9 cellular contexts compared by ENCODE assay signal in the genomic region with DNA sequence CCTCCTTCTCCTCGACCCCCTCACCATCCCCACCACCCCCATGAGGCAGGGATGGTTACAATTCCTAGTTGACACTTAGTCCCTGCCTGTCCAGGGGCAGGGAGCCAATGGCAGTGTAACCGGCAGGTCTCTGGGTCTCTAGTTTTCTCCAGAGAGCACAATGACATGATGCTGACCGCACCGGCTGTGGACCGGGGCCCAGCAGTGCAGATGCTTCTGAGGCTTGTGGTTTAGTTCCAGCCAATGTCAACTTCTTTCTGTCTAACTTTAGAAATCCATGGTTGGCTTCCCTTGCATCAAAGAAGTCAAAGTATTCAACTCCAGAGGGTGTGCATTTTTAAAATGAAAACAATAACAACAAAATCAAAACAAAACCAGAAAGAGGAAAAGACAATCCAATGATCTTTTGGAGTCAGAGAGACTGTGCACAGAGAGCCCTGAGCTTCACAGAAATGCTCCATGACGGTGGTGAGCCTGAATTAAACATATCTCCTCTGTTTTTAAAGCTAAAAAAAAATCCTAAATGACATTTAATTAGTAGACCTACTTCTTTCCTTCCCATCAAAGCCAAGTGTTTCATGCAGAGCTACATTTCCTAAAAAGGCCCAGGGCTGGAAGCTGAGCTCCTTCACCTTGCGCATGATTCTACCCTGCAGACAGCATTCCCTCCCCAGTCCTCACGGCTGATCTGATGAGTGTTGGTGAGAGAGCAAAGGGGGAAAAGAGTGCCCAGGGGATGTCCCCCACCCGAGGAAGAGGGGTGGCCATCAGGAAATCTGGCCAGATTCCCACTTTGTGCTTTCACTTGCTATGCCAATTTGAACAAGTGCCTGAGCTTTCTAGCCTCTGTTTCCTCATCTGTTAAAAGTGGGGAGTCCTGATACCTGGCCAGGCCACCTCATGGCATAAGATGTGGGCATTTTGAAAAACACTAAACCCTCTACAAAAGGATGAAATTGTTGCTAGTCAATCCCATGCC.
DNase-seq lines count a peak whose midpoint lies in the region; ATAC-seq and TF ChIP-seq lines count a peak whose summit lies in the region.
"Had no signal": no experiment of that assay in that cellular context is flagged by ENCODE, and none has a peak within 500 bp of the region (broad histone marks: within the 10 kb centered on the region; RNA-seq: fewer than 3 reads in every experiment).

No MANE protein-coding gene starts in this region.

- TF ChIP-seq CTCF in AG09319 (IDR thresholded peaks at IDR 0.05; ENCODE audit: low read depth, low read length), result no peak
- TF ChIP-seq CTCF in HFFc6 (IDR thresholded peaks at IDR 0.05), result no peak
- TF ChIP-seq CTCF in left lung (IDR thresholded peaks at IDR 0.05), result no peak

- H3K4me3 Mint-ChIP-seq in HFFc6, result peak overlapping the region; percentile 43

- DNase-seq in AG09319 (ENCODE audit: extremely low read depth, low read depth) (peak; percentile 69), HFFc6 (peak; percentile 66), SW480 (ENCODE audit: low spot score) (peak; percentile 15), left lung (no peak), NCI-H748 treated with DMSO at 0.1 percent for 48 hours (lab: John Stamatoyannopoulos, UW) (no peak), NCI-H1105 (lab: John Stamatoyannopoulos, UW) (no peak), retina (no peak), NCI-H1417 (lab: John Stamatoyannopoulos, UW) (no peak)

- H3K36me3 Mint-ChIP-seq in HFFc6 (ENCODE audit: low read depth), result no peaks in the 10 kb centered on the region

- intact Hi-C loops in left lung (cut with DNase I), result no loop called here

- H3K9me3 ChIP-seq in left lung, result no peaks in the 10 kb centered on the region
- H3K9me3 ChIP-seq: ovary had no signal

- H3K36me3 ChIP-seq in left lung, result no peaks in the 10 kb centered on the region
- H3K36me3 ChIP-seq: ovary had no signal

- H3K4me1 Mint-ChIP-seq in HFFc6 (ENCODE audit: low read depth), result peaks cover 43% of the 10 kb centered on the region

- H3K9me3 Mint-ChIP-seq in HFFc6, result no peaks in the 10 kb centered on the region; the same call in 1 of the 2 replicates

- H3K4me3 ChIP-seq in left lung, result no peak overlapping the region
- H3K4me3 ChIP-seq: ovary had no signal

- no peak overlapping the region for H3K27ac ChIP-seq in left lung
- H3K27ac ChIP-seq: ovary had no signal

- peak; percentile 24 for ATAC-seq in left lung

- H3K27me3 Mint-ChIP-seq in HFFc6 (ENCODE audit: insufficient read depth), result peaks cover 6% of the 10 kb centered on the region

- H3K27ac Mint-ChIP-seq in HFFc6, result peak overlapping the region; percentile 50; the same call in 1 of the 2 replicates

- H3K27me3 ChIP-seq in left lung, result no peaks in the 10 kb centered on the region
- H3K27me3 ChIP-seq: ovary had no signal

- peaks cover 16 to 35% of the 10 kb centered on the region in 2 donors for H3K4me1 ChIP-seq in left lung

Comparison
In these comparisons a context has a peak if more than half of its experiments do, and no peak if none do; other contexts are left out.
1. DNase-seq: peak in AG09319 (single experiment), HFFc6 (single experiment) and SW480 (single experiment); none in left lung (0 of 2), NCI-H748 treated with DMSO at 0.1 percent for 48 hours (single experiment), NCI-H1105 (single experiment), retina (single experiment) and NCI-H1417 (0 of 3).